10 cellular contexts compared by ENCODE assay signal in the genomic region with DNA sequence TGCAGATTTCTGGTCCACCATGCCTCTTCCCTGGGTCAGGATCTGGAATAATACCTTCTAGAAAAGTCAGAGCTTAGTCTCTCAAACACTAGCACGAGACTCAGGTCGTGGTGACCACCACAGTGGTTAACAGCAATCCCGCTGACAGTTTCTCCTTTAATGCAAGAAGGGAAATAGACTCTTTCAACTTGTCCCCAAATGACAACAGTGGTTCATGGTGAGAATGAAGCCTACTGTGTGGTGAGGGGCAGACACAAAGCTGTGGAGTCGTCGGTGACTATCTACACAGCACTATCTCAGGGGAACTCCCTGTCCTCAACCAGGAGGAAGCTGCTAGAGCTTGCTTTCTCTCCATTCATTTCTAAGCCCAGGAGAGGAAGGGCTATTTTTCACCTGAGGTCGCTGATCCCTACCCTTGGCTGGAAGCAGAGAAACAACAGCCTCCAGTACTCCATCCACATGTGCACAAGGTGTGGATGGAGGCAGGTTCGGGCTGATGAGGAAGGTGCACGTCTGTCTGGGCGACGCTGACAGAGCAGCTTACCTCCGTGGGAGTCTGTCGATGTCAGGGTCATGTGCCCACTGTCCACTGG.
DNase-seq lines count a peak whose midpoint lies in the region; ATAC-seq, FAIRE-seq and TF ChIP-seq lines count a peak whose summit lies in the region.
"Had no signal": no experiment of that assay in that cellular context is flagged by ENCODE, and none has a peak within 500 bp of the region (broad histone marks: within the 10 kb centered on the region; RNA-seq: fewer than 3 reads in every experiment).

No MANE protein-coding gene starts in this region.

- no peak overlapping the region for H3K23ac ChIP-seq in H1 (ENCODE audit: insufficient read length)

- H2BK120ac ChIP-seq in H1 (replicated peaks; ENCODE audit: low read depth, low read length) = no peak overlapping the region

- DNase-seq in H1 (ENCODE audit: low read depth in 1 of 2, low spot score in 2 of 2) (no peak), NCI-H446 treated with DMSO at 0.1 percent for 48 hours (lab: John Stamatoyannopoulos, UW) (no peak), posterior vena cava (ENCODE audit: low spot score) (no peak), D721Med (ENCODE audit: insufficient read length, low spot score) (no peak), HuH-7 (ENCODE audit: low spot score) (no peak)
- DNase-seq: hypothalamus, MM.1S had no signal

- H4K8ac ChIP-seq in H1 (ENCODE audit: extremely low read depth, insufficient read depth, low read length) = no peak overlapping the region

- no peak for FAIRE-seq in H1 (lab: Jason Lieb, UNC)
- no peak for FAIRE-seq in D721Med (lab: Jason Lieb, UNC)

- no peaks in the 10 kb centered on the region for H3K23me2 ChIP-seq in H1 (ENCODE audit: low read depth, low read length)

- H3K4ac ChIP-seq in H1 (replicated peaks; ENCODE audit: insufficient read length, low read depth, low read length) = no peak overlapping the region

- no peak overlapping the region for H2BK20ac ChIP-seq in H1 (ENCODE audit: low read length)

- no peaks in the 10 kb centered on the region for H3K27me3 ChIP-seq in BLaER1 treated with 17β-estradiol and CSF1 and Interleukin-3, amounts not matched to agents 10 nM and 100 nM
- no peaks in the 10 kb centered on the region for H3K27me3 ChIP-seq in H1 (replicated peaks in 1 of 4; ENCODE audit: control insufficient read depth in 3 of 4, extremely low read depth in 1 of 4, insufficient read depth in 3 of 4, low read length in 3 of 4)

- H4K91ac ChIP-seq in H1 (replicated peaks; ENCODE audit: insufficient read length, low read length) = no peak overlapping the region

- no peak for TF ChIP-seq POLR2A in H1 (IDR thresholded peaks at IDR 0.05; ENCODE audit: control extremely low read depth in 1 of 2, low read depth in 2 of 2, low read length in 2 of 2)

- H2BK5ac ChIP-seq in H1 (ENCODE audit: low read depth, low read length) = peak overlapping the region; percentile 35; the same call in 1 of the 2 replicates

- CTCF ChIA-PET in H1 (lab: Charles Lee; ENCODE audit: partially characterized antibody) = interaction anchor here (1.0 to 3.7 kb wide), 7 partner anchors 15 to 93 kb away, joined by 3 to 14 read pairs (median 4); no protein-coding TSS in a partner anchor

- no peak for TF ChIP-seq EP300 in H1 (IDR thresholded peaks at IDR 0.05; ENCODE audit: borderline replicate concordance in 1 of 2, low read depth in 2 of 2, low read length in 2 of 2)

- H3K9me3 ChIP-seq in BLaER1 treated with 17β-estradiol and CSF1 and Interleukin-3, amounts not matched to agents 10 nM and 100 nM (replicated peaks in 1 of 11) = no peaks in the 10 kb centered on the region
- H3K9me3 ChIP-seq in H1 (ENCODE audit: insufficient read depth in 2 of 2, low read depth in 1 of 2, low read length in 1 of 2) = no peaks in the 10 kb centered on the region

- H3K4me1 ChIP-seq in BLaER1 treated with 17β-estradiol and CSF1 and Interleukin-3, amounts not matched to agents 10 nM and 100 nM = peaks cover 49 to 77% (median 64%) of the 10 kb centered on the region in 10 experiments
- H3K4me1 ChIP-seq in H1 (replicated peaks in 1 of 4; ENCODE audit: control insufficient read depth in 3 of 4, insufficient read depth in 4 of 4, low read length in 3 of 4) = peaks cover 6 to 22% (median 17%) of the 10 kb centered on the region in 4 experiments

- peaks cover 13 to 89% (median 70%) of the 10 kb centered on the region in 11 experiments for H3K36me3 ChIP-seq in BLaER1 treated with 17β-estradiol and CSF1 and Interleukin-3, amounts not matched to agents 10 nM and 100 nM
- H3K36me3 ChIP-seq in H1 (ENCODE audit: control insufficient read depth in 2 of 4, insufficient read depth in 4 of 4, low read length in 3 of 4) = peaks cover 0 to 5% (median 0%) of the 10 kb centered on the region in 4 experiments; a peak in 1 of 8 replicates

- intact Hi-C loops in posterior vena cava (cut with DNase I) = loop anchor here in 1 of 2 donors (10.0 kb wide), 1 partner anchor 70 kb away; a partner anchor contains a TSS

- no peak overlapping the region for H2BK15ac ChIP-seq in H1 (ENCODE audit: low read length)

- peaks cover 25% of the 10 kb centered on the region for H3K79me1 ChIP-seq in H1 (ENCODE audit: low read depth, low read length)

- peaks cover 72 to 100% (median 98%) of the 10 kb centered on the region in 11 experiments for H4K20me1 ChIP-seq in BLaER1 treated with 17β-estradiol and CSF1 and Interleukin-3, amounts not matched to agents 10 nM and 100 nM
- H4K20me1 ChIP-seq in H1 (replicated peaks in 1 of 2; ENCODE audit: control insufficient read depth in 1 of 2, insufficient read depth in 2 of 2, low read length in 2 of 2) = peaks cover 18 to 22% of the 10 kb centered on the region in 2 experiments

- H3K56ac ChIP-seq in H1 (replicated peaks; ENCODE audit: insufficient read length, low read depth, low read length) = no peak overlapping the region

- H3K27ac ChIP-seq in BLaER1 treated with 17β-estradiol and CSF1 and Interleukin-3, amounts not matched to agents 10 nM and 100 nM = no peak overlapping the region
- H3K27ac ChIP-seq in H1 (ENCODE audit: low read depth, low read length) = no peak overlapping the region

- H3K18ac ChIP-seq in H1 (ENCODE audit: extremely low read depth, low read length) = no peak overlapping the region

- no peak overlapping the region for H3K4me3 ChIP-seq in BLaER1 treated with 17β-estradiol and CSF1 and Interleukin-3, amounts not matched to agents 10 nM and 100 nM
- H3K4me3 ChIP-seq in H1 (ENCODE audit: extremely low read depth in 1 of 4, insufficient read depth in 2 of 4, low read depth in 3 of 4, low read length in 4 of 4) = no peak overlapping the region

- no peak overlapping the region for H2AK5ac ChIP-seq in H1 (ENCODE audit: low read depth, low read length)

- H4K5ac ChIP-seq in H1 (ENCODE audit: insufficient read length, low read depth, low read length) = no peak overlapping the region

- 0 out of 22 replicates have a peak overlapping the region, but pooled peaks of 1 of the 11 experiments have one; percentile 6 for H3K9ac ChIP-seq in BLaER1 treated with 17β-estradiol and CSF1 and Interleukin-3, amounts not matched to agents 10 nM and 100 nM
- no peak overlapping the region for H3K9ac ChIP-seq in H1 (replicated peaks in 1 of 4; ENCODE audit: extremely low read depth in 1 of 4, low read depth in 3 of 4, low read length in 3 of 4)

- no peak overlapping the region for H2BK12ac ChIP-seq in H1 (ENCODE audit: low read depth, low read length)

- no peak for TF ChIP-seq CTCF in H1 (IDR thresholded peaks at IDR 0.05; ENCODE audit: control extremely low read depth in 1 of 3, insufficient read depth in 1 of 3, low read depth in 1 of 3, low read length in 3 of 3)
- no peak for TF ChIP-seq CTCF in D721Med (IDR thresholded peaks at IDR 0.05; ENCODE audit: insufficient read depth, missing control alignments)

- peak overlapping the region; percentile 8 to 80 (median 41) for H3K4me2 ChIP-seq in BLaER1 treated with 17β-estradiol and CSF1 and Interleukin-3, amounts not matched to agents 10 nM and 100 nM
- no peak overlapping the region for H3K4me2 ChIP-seq in H1 (ENCODE audit: insufficient read depth in 1 of 2, low read depth in 2 of 2, low read length in 2 of 2)

- TF ChIP-seq RAD21 in H1 (IDR thresholded peaks at IDR 0.05 in 1 of 2, conservative IDR thresholded peaks at IDR 0.05 in 1 of 2; ENCODE audit: low read depth in 2 of 2, low read length in 2 of 2) = no peak

- H2AFZ ChIP-seq in H1 (ENCODE audit: low read length) = no peak overlapping the region

- no peak overlapping the region for H3K14ac ChIP-seq in H1 (ENCODE audit: insufficient read length)

- H3K79me2 ChIP-seq in H1 (ENCODE audit: control insufficient read depth in 1 of 2, insufficient read depth in 2 of 2, low read length in 2 of 2) = peaks cover 12 to 88% of the 10 kb centered on the region in 2 experiments; a peak in 3 of 4 replicates

- 90% methylated on average over 12 of the region's 12 CpGs; no CpG with 5 or more reads in 1 of the 2 experiments for WGBS in H1 (ENCODE audit: extremely low coverage in 1 of 2, insufficient coverage in 1 of 2, insufficient read length in 1 of 2, insufficient replicate concordance in 2 of 2, low coverage in 1 of 2, low lambda C conversion rate in 2 of 2, missing lambda C conversion rate in 1 of 2), 2 experiments

- ATAC-seq in GM19043 (IDR thresholded peaks at IDR 0.05; ENCODE audit: low read depth, unreplicated experiment) (peak; percentile 41), HG03135 (IDR thresholded peaks at IDR 0.05; ENCODE audit: unreplicated experiment) (peak; percentile 43)

- POLR2A ChIA-PET in H1 (lab: Charles Lee; ENCODE audit: partially characterized antibody) = no interaction called here

TF ChIP-seq in H1, 55 proteins besides CTCF, POLR2A, EP300 and RAD21:
- TF ChIP-seq, protein P1, sequence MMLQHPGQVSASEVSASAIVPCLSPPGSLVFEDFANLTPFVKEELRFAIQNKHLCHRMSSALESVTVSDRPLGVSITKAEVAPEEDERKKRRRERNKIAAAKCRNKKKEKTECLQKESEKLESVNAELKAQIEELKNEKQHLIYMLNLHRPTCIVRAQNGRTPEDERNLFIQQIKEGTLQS (IDR thresholded peaks at IDR 0.05; ENCODE audit: insufficient read depth, low read depth, low read length) = no peak
- TF ChIP-seq CBX5 (IDR thresholded peaks at IDR 0.05; ENCODE audit: low read depth, low read length) (no peak), BRCA1 (IDR thresholded peaks at IDR 0.05; ENCODE audit: low read depth, low read length) (no peak), NRF1 (IDR thresholded peaks at IDR 0.05; ENCODE audit: low read depth, low read length) (no peak), TCF12 (IDR thresholded peaks at IDR 0.05; ENCODE audit: low read depth, low read length) (no peak)

Comparison
In these comparisons a context has a peak if more than half of its experiments do, and no peak if none do; other contexts are left out.
1. H3K4me2 ChIP-seq: peak in BLaER1 treated with 17β-estradiol and CSF1 and Interleukin-3, amounts not matched to agents 10 nM and 100 nM (11 of 11); none in H1 (0 of 2).